In the genomic region with DNA sequence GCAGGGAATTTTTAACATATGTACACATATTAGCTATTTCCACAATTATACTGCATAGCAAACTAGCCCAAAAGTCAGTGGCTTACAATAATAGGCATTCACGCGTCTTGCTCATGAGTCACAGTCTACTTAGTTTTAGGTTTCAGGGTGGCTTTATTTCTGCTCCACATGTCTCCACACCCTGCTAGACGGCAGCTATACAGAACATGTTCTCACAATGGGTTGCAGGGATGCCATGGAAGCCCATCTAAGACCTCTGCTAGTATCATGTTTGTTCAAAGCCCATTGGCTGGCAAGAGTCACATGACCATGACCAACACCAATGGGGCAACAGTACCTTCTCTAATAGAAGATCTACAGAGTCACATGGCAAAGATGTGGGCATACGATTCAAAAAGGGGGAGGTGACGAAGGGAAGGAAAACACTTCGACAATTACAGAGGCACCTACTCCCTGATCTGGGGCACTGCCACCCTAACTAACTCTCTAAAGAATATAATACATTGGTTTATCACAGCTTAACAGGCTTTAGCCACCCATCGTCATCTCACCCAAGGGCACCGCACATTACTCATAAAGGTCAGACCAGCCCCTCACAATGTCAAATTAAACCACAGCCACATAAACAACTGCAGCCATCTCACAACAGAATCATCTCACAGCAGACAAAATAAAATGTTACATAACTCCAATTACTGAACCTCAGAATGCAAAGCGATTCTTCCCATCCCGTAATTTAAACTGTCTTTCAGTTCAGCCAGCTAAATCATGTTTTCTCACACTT, we compare ENCODE assay signal across 14 cellular contexts.
DNase-seq lines count a peak whose midpoint lies in the region; ATAC-seq and TF ChIP-seq lines count a peak whose summit lies in the region.
"Had no signal": no experiment of that assay in that cellular context is flagged by ENCODE, and none has a peak within 500 bp of the region (broad histone marks: within the 10 kb centered on the region; RNA-seq: fewer than 3 reads in every experiment).

No MANE protein-coding gene starts in this region.

- H3K36me3 Mint-ChIP-seq in endodermal cell (ENCODE audit: low read depth) = peaks cover 7% of the 10 kb centered on the region
- H3K36me3 Mint-ChIP-seq in neural progenitor cell = no peaks in the 10 kb centered on the region
- H3K36me3 Mint-ChIP-seq: stimulated activated naive B cell treated with anti-CD40 and anti-IgM and Interleukin-4, amounts not matched to agents 10 μg/mL and 1 μg/mL and 100 μg/mL, for 72 hours had no signal

- H3K4me3 Mint-ChIP-seq in endodermal cell = no peak overlapping the region
- peak overlapping the region; percentile 24 for H3K4me3 Mint-ChIP-seq in neural progenitor cell
- H3K4me3 Mint-ChIP-seq: activated CD4-positive, alpha-beta T cell treated with anti-CD3 and anti-CD28 coated beads, Interleukin-2, amount 10 ng/mL, durations not matched to agents 24 days and 14 days; stimulated activated naive B cell treated with anti-CD40 and anti-IgM and Interleukin-4, amounts not matched to agents 10 μg/mL and 1 μg/mL and 100 μg/mL, for 72 hours had no signal

- H3K27me3 ChIP-seq in PC-9 (ENCODE audit: insufficient read depth, low read depth) (no peaks in the 10 kb centered on the region), endodermal cell (ENCODE audit: control insufficient read depth, insufficient read depth, low read length, poor library complexity, severe bottlenecking) (no peaks in the 10 kb centered on the region), neural progenitor cell (no peaks in the 10 kb centered on the region)
- no peaks in the 10 kb centered on the region for H3K27me3 ChIP-seq in effector memory CD4-positive, alpha-beta T cell (replicated peaks; ENCODE audit: control insufficient read depth, insufficient read depth, low read length, poor library complexity, severe bottlenecking)

- H3K9ac ChIP-seq in endodermal cell (ENCODE audit: extremely low read depth, low read length, poor library complexity, severe bottlenecking) (no peak overlapping the region), neural progenitor cell (no peak overlapping the region)

- no TSS peak for BruUV-seq in PC-9 (replicated peaks; lab: Mats Ljungman, UMichigan)

- H3K36me3 ChIP-seq in PC-9 (ENCODE audit: low read depth) (no peaks in the 10 kb centered on the region), endodermal cell (ENCODE audit: control insufficient read depth, insufficient read depth, low read length) (no peaks in the 10 kb centered on the region), neural progenitor cell (no peaks in the 10 kb centered on the region)
- no peaks in the 10 kb centered on the region for H3K36me3 ChIP-seq in effector memory CD4-positive, alpha-beta T cell (ENCODE audit: control insufficient read depth, insufficient read depth, low read length)

- POLR2A ChIA-PET in PC-9 (lab: Charles Lee; ENCODE audit: unreplicated experiment) = interaction anchor here (0.7 kb wide), 2 partner anchors 339 to 341 kb away, joined by 7 to 19 read pairs; no protein-coding TSS in a partner anchor

- H2AFZ ChIP-seq in PC-9 (no peak overlapping the region), neural progenitor cell (replicated peaks) (no peak overlapping the region)

- CTCF ChIA-PET in PC-9 (lab: Charles Lee) = no interaction called here

- H4K20me1 ChIP-seq in PC-9 (ENCODE audit: insufficient read depth) = no peaks in the 10 kb centered on the region
- no peaks in the 10 kb centered on the region for H4K20me1 ChIP-seq in neural progenitor cell (ENCODE audit: low read depth)

- H3K4me2 ChIP-seq in PC-9 (peak overlapping the region; percentile 66), neural progenitor cell (no peak overlapping the region)

- peak; percentile 72 for DNase-seq in Daoy (ENCODE audit: low read depth)
- peak; percentile 54 to 88 for DNase-seq in PC-9
- DNase-seq in endodermal cell = no peak
- DNase-seq in neural progenitor cell (ENCODE audit: low spot score) = no peak
- DNase-seq in activated T-cell treated with anti-CD3 and anti-CD28 coated beads, Interleukin-2, amount 50 U/mL, for 48 hours = no peak
- DNase-seq in effector memory CD4-positive, alpha-beta T cell = no peak
- DNase-seq: activated CD4-positive, alpha-beta T cell treated with anti-CD3 and anti-CD28 coated beads, Interleukin-2, amount 10 ng/mL, durations not matched to agents 24 days and 14 days; anterior cingulate cortex; NCI-H1105 treated with DMSO at 0.1 percent for 48 hours; SHP77 treated with DMSO at 0.1 percent for 48 hours; stimulated activated naive B cell treated with anti-CD40 and anti-IgM and Interleukin-4, amounts not matched to agents 10 μg/mL and 1 μg/mL and 100 μg/mL, for 72 hours had no signal

- WGBS in endodermal cell (ENCODE audit: insufficient coverage in 1 of 2, insufficient read length in 1 of 2), 2 experiments = 96 to 97% methylated on average over 5 to 10 of the region's 10 CpGs

- H3K9me3 ChIP-seq in PC-9 (ENCODE audit: insufficient read depth, low read depth) (no peaks in the 10 kb centered on the region), endodermal cell (ENCODE audit: control insufficient read depth, low read length) (no peaks in the 10 kb centered on the region), neural progenitor cell (ENCODE audit: low read depth) (no peaks in the 10 kb centered on the region)
- H3K9me3 ChIP-seq in effector memory CD4-positive, alpha-beta T cell (ENCODE audit: control insufficient read depth, low read length) = no peaks in the 10 kb centered on the region

- intact Hi-C loops in PC-9 (cut with micrococcal nuclease; ENCODE audit: unreplicated experiment) = loop anchor here (5.0 kb wide), 2 partner anchors 101 to 274 kb away; no protein-coding TSS in a partner anchor

- H3K27me3 Mint-ChIP-seq in endodermal cell (ENCODE audit: insufficient read depth) (no peaks in the 10 kb centered on the region), neural progenitor cell (ENCODE audit: insufficient read depth, low read depth) (no peaks in the 10 kb centered on the region)
- H3K27me3 Mint-ChIP-seq: activated CD4-positive, alpha-beta T cell treated with anti-CD3 and anti-CD28 coated beads, Interleukin-2, amount 10 ng/mL, durations not matched to agents 24 days and 14 days had no signal

- no peaks in the 10 kb centered on the region for H3K9me2 ChIP-seq in PC-9 (ENCODE audit: insufficient read depth)

- H3K4me3 ChIP-seq in PC-9 = peak overlapping the region; percentile 42
- peak overlapping the region; percentile 30 for H3K4me3 ChIP-seq in endodermal cell (ENCODE audit: low read length)
- no peak overlapping the region for H3K4me3 ChIP-seq in neural progenitor cell
- H3K4me3 ChIP-seq in effector memory CD4-positive, alpha-beta T cell (ENCODE audit: insufficient read depth, low read depth, low read length, poor library complexity, severe bottlenecking) = no peak overlapping the region
- H3K4me3 ChIP-seq: skin epidermis had no signal

- TF ChIP-seq CTCF in PC-9 (conservative IDR thresholded peaks at IDR 0.05) (no peak), endodermal cell (conservative IDR thresholded peaks at IDR 0.05) (no peak), neural progenitor cell (IDR thresholded peaks at IDR 0.05) (no peak)

- H3K9me3 Mint-ChIP-seq in endodermal cell (peaks cover 5% of the 10 kb centered on the region), neural progenitor cell (peaks cover under 1% of the 10 kb centered on the region)
- H3K9me3 Mint-ChIP-seq: activated CD4-positive, alpha-beta T cell treated with anti-CD3 and anti-CD28 coated beads, Interleukin-2, amount 10 ng/mL, durations not matched to agents 24 days and 14 days; stimulated activated naive B cell treated with anti-CD40 and anti-IgM and Interleukin-4, amounts not matched to agents 10 μg/mL and 1 μg/mL and 100 μg/mL, for 72 hours had no signal

- H3K27ac ChIP-seq in PC-9 (peak overlapping the region; percentile 78), endodermal cell (ENCODE audit: low read depth, low read length) (no peak overlapping the region), neural progenitor cell (no peak overlapping the region)
- H3K27ac ChIP-seq in effector memory CD4-positive, alpha-beta T cell (ENCODE audit: insufficient read depth, low read length, poor library complexity, severe bottlenecking) = no peak overlapping the region
- H3K27ac ChIP-seq: skin epidermis had no signal

- H3K27ac Mint-ChIP-seq in endodermal cell (no peak overlapping the region), neural progenitor cell (peak overlapping the region; percentile 99)
- H3K27ac Mint-ChIP-seq: activated CD4-positive, alpha-beta T cell treated with anti-CD3 and anti-CD28 coated beads, Interleukin-2, amount 10 ng/mL, durations not matched to agents 24 days and 14 days; stimulated activated naive B cell treated with anti-CD40 and anti-IgM and Interleukin-4, amounts not matched to agents 10 μg/mL and 1 μg/mL and 100 μg/mL, for 72 hours had no signal

- H3F3A ChIP-seq in PC-9 (ENCODE audit: insufficient read depth, low read depth) (peaks cover 26% of the 10 kb centered on the region), neural progenitor cell (ENCODE audit: low read depth) (peaks cover 37% of the 10 kb centered on the region)

- H3K79me2 ChIP-seq in PC-9 (ENCODE audit: low read depth) = no peaks in the 10 kb centered on the region; the same call in 1 of the 2 replicates
- H3K79me2 ChIP-seq in neural progenitor cell (ENCODE audit: low read depth) = peaks cover 32% of the 10 kb centered on the region

- no peak for ATAC-seq in GM21619 (IDR thresholded peaks at IDR 0.05; ENCODE audit: unreplicated experiment)
- no peak for ATAC-seq in GM18858 (IDR thresholded peaks at IDR 0.05; ENCODE audit: unreplicated experiment)
- ATAC-seq: stimulated activated naive B cell treated with anti-CD40 and anti-IgM and Interleukin-4, amounts not matched to agents 10 μg/mL and 1 μg/mL and 100 μg/mL, for 72 hours had no signal

- H3K4me1 Mint-ChIP-seq in endodermal cell (peaks cover 45% of the 10 kb centered on the region), neural progenitor cell (peaks cover 72% of the 10 kb centered on the region)
- H3K4me1 Mint-ChIP-seq: activated CD4-positive, alpha-beta T cell treated with anti-CD3 and anti-CD28 coated beads, Interleukin-2, amount 10 ng/mL, durations not matched to agents 24 days and 14 days; stimulated activated naive B cell treated with anti-CD40 and anti-IgM and Interleukin-4, amounts not matched to agents 10 μg/mL and 1 μg/mL and 100 μg/mL, for 72 hours had no signal

- H3K4me1 ChIP-seq in PC-9 (replicated peaks; ENCODE audit: insufficient read depth) (peaks cover 35% of the 10 kb centered on the region), endodermal cell (ENCODE audit: control insufficient read depth, insufficient read depth, low read length) (peaks cover 23% of the 10 kb centered on the region), neural progenitor cell (peaks cover 55% of the 10 kb centered on the region)
- H3K4me1 ChIP-seq in effector memory CD4-positive, alpha-beta T cell (ENCODE audit: control insufficient read depth, insufficient read depth, low read length, poor library complexity, severe bottlenecking) = no peaks in the 10 kb centered on the region

Comparison
In these comparisons a context has a peak if more than half of its experiments do, and no peak if none do; other contexts are left out.
1. DNase-seq: peak in Daoy (single experiment) and PC-9 (2 of 2); none in endodermal cell (single experiment), neural progenitor cell (single experiment), activated T-cell treated with anti-CD3 and anti-CD28 coated beads, Interleukin-2, amount 50 U/mL, for 48 hours (0 of 2) and effector memory CD4-positive, alpha-beta T cell (0 of 3).
2. H3K4me3 ChIP-seq: peak in PC-9 (single experiment) and endodermal cell (single experiment); none in neural progenitor cell (single experiment) and effector memory CD4-positive, alpha-beta T cell (single experiment).